In the genomic region with DNA sequence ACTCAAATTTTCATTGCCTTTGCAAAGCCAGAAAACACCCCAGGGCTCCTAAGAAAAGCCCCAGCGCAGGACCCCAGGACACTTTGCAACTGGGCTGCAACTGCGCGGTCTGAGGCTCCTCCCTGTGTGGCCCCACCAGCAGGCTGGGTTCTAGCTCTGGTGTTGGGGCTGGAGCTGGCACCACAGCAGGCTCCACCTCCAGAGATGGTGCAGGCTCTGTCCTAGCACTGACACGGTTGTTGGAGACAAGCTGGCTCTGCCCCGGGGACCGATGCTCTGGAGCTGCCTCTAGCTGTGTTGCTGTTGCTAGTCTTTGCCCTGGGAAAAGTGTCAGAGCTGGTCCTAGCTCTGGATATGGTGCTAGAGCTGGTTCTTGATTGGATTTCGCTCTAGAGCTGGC, we compare ENCODE assay signal across 8 cellular contexts. TPM values are rescaled to one million over a fixed set of nuclear protein-coding genes. Genes with fewer than 3 reads are reported as not detected.
DNase-seq lines count a peak whose midpoint lies in the region; ATAC-seq and TF ChIP-seq lines count a peak whose summit lies in the region.

No MANE protein-coding gene starts in this region.

- no peaks in the 10 kb centered on the region for H3K9me3 Mint-ChIP-seq in stimulated activated naive CD8-positive, alpha-beta T cell treated with anti-CD3 and anti-CD28 coated beads, Interleukin-15, amount 100 ng/mL, for 72 hours

- H3K27me3 ChIP-seq in WERI-Rb-1 (ENCODE audit: insufficient read depth, low read depth, severe bottlenecking) = peaks cover 9% of the 10 kb centered on the region

- no peak overlapping the region for H3K27ac ChIP-seq in WERI-Rb-1

- H3K4me3 ChIP-seq in WERI-Rb-1 (ENCODE audit: low read depth, low read length) = peak overlapping the region; percentile 58; the same call in 1 of the 2 replicates

- peak; percentile 57 for DNase-seq in SIG-M5 treated with dmso at 0.1 percent for 504 hours (lab: John Stamatoyannopoulos, UW; ENCODE audit: unreplicated experiment)
- DNase-seq in SIG-M5 (lab: John Stamatoyannopoulos, UW) = no peak
- DNase-seq in WERI-Rb-1 = no peak
- DNase-seq in left ventricle myocardium superior = no peak
- no peak for DNase-seq in stimulated activated naive CD8-positive, alpha-beta T cell treated with anti-CD3 and anti-CD28 coated beads, Interleukin-15, amount 100 ng/mL, for 72 hours
- no peak for DNase-seq in NCI-H1092 treated with DMSO at 0.1 percent for 48 hours (lab: John Stamatoyannopoulos, UW)
- no peak for DNase-seq in globus pallidus (ENCODE audit: low spot score)
- DNase-seq in NCI-H526 (lab: John Stamatoyannopoulos, UW) = no peak

- H3K36me3 ChIP-seq in WERI-Rb-1 = peaks cover 34% of the 10 kb centered on the region

- no peak overlapping the region for H3K27ac Mint-ChIP-seq in stimulated activated naive CD8-positive, alpha-beta T cell treated with anti-CD3 and anti-CD28 coated beads, Interleukin-15, amount 100 ng/mL, for 72 hours

- no peaks in the 10 kb centered on the region for H3K27me3 Mint-ChIP-seq in stimulated activated naive CD8-positive, alpha-beta T cell treated with anti-CD3 and anti-CD28 coated beads, Interleukin-15, amount 100 ng/mL, for 72 hours

- no peak for TF ChIP-seq CTCF in WERI-Rb-1 (IDR thresholded peaks at IDR 0.05; ENCODE audit: low read depth, low read length)

- H3K4me3 Mint-ChIP-seq in stimulated activated naive CD8-positive, alpha-beta T cell treated with anti-CD3 and anti-CD28 coated beads, Interleukin-15, amount 100 ng/mL, for 72 hours = peak overlapping the region; percentile 67 to 69

- peak; percentile 4 for ATAC-seq in left ventricle myocardium superior
- no peak for ATAC-seq in stimulated activated naive CD8-positive, alpha-beta T cell treated with anti-CD3 and anti-CD28 coated beads, Interleukin-15, amount 100 ng/mL, for 72 hours

- no peaks in the 10 kb centered on the region for H3K9me3 ChIP-seq in WERI-Rb-1 (ENCODE audit: severe bottlenecking)

- peaks cover 55% of the 10 kb centered on the region for H3K4me1 Mint-ChIP-seq in stimulated activated naive CD8-positive, alpha-beta T cell treated with anti-CD3 and anti-CD28 coated beads, Interleukin-15, amount 100 ng/mL, for 72 hours

- intact Hi-C loops in left ventricle myocardium superior (cut with micrococcal nuclease) = no loop called here

RNA-seq across cellular contexts. Expression of a gene that starts 13.6 kb away (rescaled TPM):
- total RNA-seq in left ventricle myocardium superior = 10.6 TPM

RNA-seq across cellular contexts. Expression of a gene that starts 16.8 kb away (rescaled TPM):
- 22.3 TPM for total RNA-seq in left ventricle myocardium superior

RNA-seq across cellular contexts. Expression of a gene that starts 19.2 kb away (rescaled TPM):
- 17.4 TPM for total RNA-seq in left ventricle myocardium superior

RNA-seq across cellular contexts. Expression of a gene that starts 28.9 kb away (rescaled TPM):
- not detected for total RNA-seq in left ventricle myocardium superior

RNA-seq across cellular contexts. Expression of a gene that starts 35.2 kb away (rescaled TPM):
- total RNA-seq in left ventricle myocardium superior = 0.59 TPM
